8 cellular contexts compared by ENCODE assay signal in genomic region chr7:129501760-129502707, GRCh38. TPM values are rescaled to one million over a fixed set of nuclear protein-coding genes. Genes with fewer than 3 reads are reported as not detected.
DNase-seq lines count a peak whose midpoint lies in the region; ATAC-seq and TF ChIP-seq lines count a peak whose summit lies in the region.

Gene SMKR1, plus strand, starts transcription at chr7:129502531. Its CDS starts 294 bp downstream, at chr7:129502825.

- peaks cover 0 to 18% of the 10 kb centered on the region in 2 donors for H3K4me1 ChIP-seq in left lung

- DNase-seq in NCI-H2107 (lab: John Stamatoyannopoulos, UW) (peak; percentile 81), left lung (peak; percentile 86 to 94)
- DNase-seq in activated CD4-positive, CD25-positive, alpha-beta regulatory T cell (lab: John Stamatoyannopoulos, UW), result peak; percentile 72 to 93 (median 84)
- DNase-seq in central memory CD4-positive, alpha-beta T cell, result peak; percentile 96
- peak; percentile 92 for DNase-seq in stimulated activated CD4-positive, alpha-beta T cell treated with anti-CD3 and anti-CD28 coated beads, Interleukin-2, amount 100 ng/mL, for 4 hours (ENCODE audit: low read depth)

- H3K9me3 ChIP-seq in left lung, result no peaks in the 10 kb centered on the region

- H3K27me3 ChIP-seq in left lung, result peaks cover 0 to 29% of the 10 kb centered on the region in 2 donors

- intact Hi-C loops in left lung (cut with DNase I), result no loop called here

- H3K4me3 ChIP-seq in left lung, result peak within 1 kb of the TSS; percentile 54

- ATAC-seq in GM18511 (IDR thresholded peaks at IDR 0.05; ENCODE audit: unreplicated experiment), result peak; percentile 88
- peak; percentile 83 for ATAC-seq in HG02973 (IDR thresholded peaks at IDR 0.05; ENCODE audit: unreplicated experiment)
- peak; percentile 97 for ATAC-seq in left lung

- H3K36me3 ChIP-seq in left lung, result no peaks in the 10 kb centered on the region

- TF ChIP-seq CTCF in 22Rv1 (IDR thresholded peaks at IDR 0.05) (peak; percentile 24; the same call in 1 of the 2 replicates), left lung (IDR thresholded peaks at IDR 0.05) (no peak)

- H3K27ac ChIP-seq in 22Rv1 (peak within 1 kb of the TSS; percentile 59), left lung (no peak within 1 kb of the TSS)

RNA-seq across cellular contexts. Expression of gene SMKR1, which starts in this region (rescaled TPM):
- 1 to 10 TPM in 1 of 2 donors, not detected in 1; 1.0 TPM for total RNA-seq in left lung
